In genomic region chr14:61476105-61476736, GRCh38 we compare ENCODE assay signal across 9 cellular contexts.
DNase-seq lines count a peak whose midpoint lies in the region; ATAC-seq and TF ChIP-seq lines count a peak whose summit lies in the region.
"Had no signal": no experiment of that assay in that cellular context is flagged by ENCODE, and none has a peak within 500 bp of the region (broad histone marks: within the 10 kb centered on the region; RNA-seq: fewer than 3 reads in every experiment).

No MANE protein-coding gene starts in this region.

- TF ChIP-seq CTCF in breast epithelium (IDR thresholded peaks at IDR 0.05) (no peak), osteoblast (IDR thresholded peaks at IDR 0.05; ENCODE audit: extremely low read depth, low read depth, low read length) (no peak), GM13977 (IDR thresholded peaks at IDR 0.05; ENCODE audit: extremely low read depth, insufficient read depth, missing control alignments) (no peak)

- ATAC-seq in HG02981 (IDR thresholded peaks at IDR 0.05; ENCODE audit: unreplicated experiment) (peak; percentile 16), GM21825 (IDR thresholded peaks at IDR 0.05; ENCODE audit: unreplicated experiment) (no peak)

- in situ Hi-C loops in GM13977 (cut with MboI; ENCODE audit: low pct_unique_long_range_greater_than_20kb, low sequenced_read_pairs, unreplicated experiment) = no loop called here

- H3K4me1 ChIP-seq in BLaER1 = peaks cover 97% of the 10 kb centered on the region
- peaks cover 0 to 10% of the 10 kb centered on the region in 2 donors for H3K4me1 ChIP-seq in breast epithelium
- H3K4me1 ChIP-seq in osteoblast (ENCODE audit: insufficient read depth, low read length) = peaks cover 77% of the 10 kb centered on the region

- peak overlapping the region; percentile 80 for H3K4me2 ChIP-seq in BLaER1
- H3K4me2 ChIP-seq in osteoblast (ENCODE audit: insufficient read depth, low read length) = peak overlapping the region; percentile 28

- H3K27ac ChIP-seq in BLaER1 (peak overlapping the region; percentile 96), breast epithelium (peak overlapping the region; percentile 82 to 91), osteoblast (ENCODE audit: low read depth, low read length) (peak overlapping the region; percentile 95)
- H3K27ac ChIP-seq: RWPE1 had no signal

- H3K27me3 ChIP-seq in BLaER1 (no peaks in the 10 kb centered on the region), breast epithelium (no peaks in the 10 kb centered on the region), osteoblast (ENCODE audit: insufficient read depth, low read length) (no peaks in the 10 kb centered on the region)

- H3K9ac ChIP-seq in BLaER1 = peak overlapping the region; percentile 81

- H3K36me3 ChIP-seq in BLaER1 (0 out of 2 replicates have a peak, but pooled peaks cover 6% of the 10 kb centered on the region), breast epithelium (no peaks in the 10 kb centered on the region), osteoblast (ENCODE audit: insufficient read depth, low read length) (no peaks in the 10 kb centered on the region)

- intact Hi-C loops in breast epithelium (cut with DNase I; ENCODE audit: low total_unique reads) = no loop called here

- DNase-seq in breast epithelium (ENCODE audit: low spot score in 2 of 2) (no peak), osteoblast (ENCODE audit: insufficient read length, low spot score, missing footprints) (no peak), GM13977 (ENCODE audit: low spot score) (no peak), mucosa of gallbladder (ENCODE audit: low spot score) (no peak)
- no peak for DNase-seq in stimulated activated CD4-positive, alpha-beta T cell treated with anti-CD3 and anti-CD28 coated beads, Interleukin-4, amount 100 ng/mL, for 1 hour

- H2AFZ ChIP-seq in osteoblast (ENCODE audit: low read length) = no peak overlapping the region

- no peaks in the 10 kb centered on the region for H4K20me1 ChIP-seq in BLaER1
- no peaks in the 10 kb centered on the region for H4K20me1 ChIP-seq in osteoblast (ENCODE audit: insufficient read depth, low read length)

- H3K79me2 ChIP-seq in osteoblast (ENCODE audit: insufficient read depth, low read length) = peaks cover 29% of the 10 kb centered on the region

- TF ChIP-seq POLR2A in breast epithelium (IDR thresholded peaks at IDR 0.05) = no peak

- H3K4me3 ChIP-seq in BLaER1 (peak overlapping the region; percentile 45), breast epithelium (no peak overlapping the region), osteoblast (ENCODE audit: insufficient read depth, low read length) (no peak overlapping the region)

- H3K9me3 ChIP-seq in BLaER1 (no peaks in the 10 kb centered on the region), breast epithelium (no peaks in the 10 kb centered on the region), osteoblast (ENCODE audit: low read depth, low read length) (no peaks in the 10 kb centered on the region)
